ENCODE assay signal across 8 cellular contexts in the genomic region with DNA sequence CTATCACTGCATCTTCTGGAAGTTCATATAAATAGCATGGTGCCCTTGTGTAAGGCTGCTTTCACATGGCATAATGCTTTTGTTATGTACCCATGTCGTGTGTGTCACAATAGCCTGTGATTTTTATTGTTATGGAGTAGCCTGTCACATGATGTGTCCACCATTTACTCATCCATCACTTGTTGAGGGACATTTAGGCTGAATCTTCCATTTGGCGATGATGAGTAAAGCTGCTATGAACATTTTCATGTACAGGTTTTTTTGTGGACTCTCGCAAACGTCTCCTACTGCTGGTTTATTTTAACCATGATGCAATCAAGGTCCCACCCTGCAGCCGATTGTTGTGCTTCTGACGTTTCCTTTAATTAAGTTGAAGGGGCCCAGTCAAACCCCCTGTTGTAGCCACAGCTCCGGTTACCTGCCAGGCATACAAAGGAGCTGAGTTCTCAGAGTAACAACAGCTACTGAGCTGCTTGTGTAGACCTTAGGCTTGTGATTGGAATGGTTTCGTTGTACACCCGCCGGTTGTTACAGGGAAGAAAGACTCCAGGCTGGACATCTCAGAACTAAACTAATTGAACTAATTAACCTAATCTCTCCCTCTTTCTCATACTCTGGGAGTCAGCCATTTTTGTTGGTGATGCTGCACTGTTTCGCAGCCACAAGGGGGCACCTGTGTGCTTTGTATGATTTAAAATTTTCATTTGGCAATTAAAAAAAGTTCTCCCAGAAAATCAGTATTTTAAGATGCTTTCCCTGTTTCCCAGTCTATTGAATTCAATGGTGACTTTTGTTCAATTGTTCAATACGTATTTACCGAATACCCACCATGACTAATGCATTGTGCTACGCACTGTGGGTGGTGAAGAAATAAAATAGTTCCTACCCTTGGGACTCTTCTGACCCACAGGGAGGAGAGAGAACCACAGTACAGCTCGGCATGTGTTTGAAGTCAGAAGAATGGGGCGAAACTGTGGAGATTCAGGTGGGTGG.
DNase-seq lines count a peak whose midpoint lies in the region; ATAC-seq and TF ChIP-seq lines count a peak whose summit lies in the region.

No MANE protein-coding gene starts in this region.

- no peak for TF ChIP-seq POLR2A in prostate gland (IDR thresholded peaks at IDR 0.05)

- no peaks in the 10 kb centered on the region for H3K79me2 ChIP-seq in OCI-LY3 (ENCODE audit: low read length)

- DNase-seq in HCEC 1CT (peak; percentile 24), glomerular visceral epithelial cell (ENCODE audit: extremely low spot score) (peak; percentile 48), prostate gland (ENCODE audit: low spot score) (peak; percentile 37), ureter (ENCODE audit: low spot score) (no peak)
- DNase-seq in activated naive CD4-positive, alpha-beta T cell (lab: John Stamatoyannopoulos, UW) = peak in 3 of 4 experiments; percentile 9 to 25 (median 10)

- H3K27me3 ChIP-seq in BLaER1 = no peaks in the 10 kb centered on the region
- no peaks in the 10 kb centered on the region for H3K27me3 ChIP-seq in OCI-LY3 (ENCODE audit: low read depth, low read length)
- H3K27me3 ChIP-seq in prostate gland (replicated peaks; ENCODE audit: insufficient read depth) = no peaks in the 10 kb centered on the region

- no peaks in the 10 kb centered on the region for H4K20me1 ChIP-seq in BLaER1
- no peaks in the 10 kb centered on the region for H4K20me1 ChIP-seq in OCI-LY3 (ENCODE audit: insufficient read depth, low read length)

- intact Hi-C loops in prostate gland (cut with DNase I) = loop anchor here (2.0 to 10.0 kb wide), 3 partner anchors 528 to 866 kb away; a partner anchor contains a TSS

- no peak overlapping the region for H2AFZ ChIP-seq in OCI-LY3 (ENCODE audit: low read depth, low read length)

- H3K9ac ChIP-seq in BLaER1 = no peak overlapping the region
- no peak overlapping the region for H3K9ac ChIP-seq in OCI-LY3 (ENCODE audit: low read length)

- H3K4me2 ChIP-seq in BLaER1 = peak overlapping the region; percentile 22
- no peak overlapping the region for H3K4me2 ChIP-seq in OCI-LY3 (ENCODE audit: low read length)

- TF ChIP-seq CTCF in OCI-LY3 (IDR thresholded peaks at IDR 0.05; ENCODE audit: low read depth, low read length) (peak; percentile 96), prostate gland (IDR thresholded peaks at IDR 0.05) (peak; percentile 80 to 92 (median 88))

- H3K36me3 ChIP-seq in BLaER1 (no peaks in the 10 kb centered on the region), OCI-LY3 (replicated peaks; ENCODE audit: low read depth, low read length) (no peaks in the 10 kb centered on the region), prostate gland (no peaks in the 10 kb centered on the region)

- H3K4me1 ChIP-seq in BLaER1 (peaks cover 27% of the 10 kb centered on the region), OCI-LY3 (ENCODE audit: low read length) (no peaks in the 10 kb centered on the region), prostate gland (replicated peaks) (no peaks in the 10 kb centered on the region)

- no peak overlapping the region for H3K4me3 ChIP-seq in BLaER1
- no peak overlapping the region for H3K4me3 ChIP-seq in OCI-LY3 (ENCODE audit: low read length)
- H3K4me3 ChIP-seq in prostate gland = no peak overlapping the region

- no peak overlapping the region for H3K27ac ChIP-seq in BLaER1
- H3K27ac ChIP-seq in OCI-LY3 (ENCODE audit: low read length) = no peak overlapping the region
- no peak overlapping the region for H3K27ac ChIP-seq in prostate gland

- ATAC-seq in HG03442 (IDR thresholded peaks at IDR 0.05; ENCODE audit: unreplicated experiment) = no peak

- H3K9me3 ChIP-seq in BLaER1 (no peaks in the 10 kb centered on the region), OCI-LY3 (ENCODE audit: insufficient read depth, low read length) (no peaks in the 10 kb centered on the region), prostate gland (no peaks in the 10 kb centered on the region)

- WGBS in prostate gland = 40% methylated on average over 16 of the region's 16 CpGs
